ENCODE assay signal across 10 cellular contexts in genomic region chr5:150510460-150511263, GRCh38. TPM values are rescaled to one million over a fixed set of nuclear protein-coding genes. Genes with fewer than 3 reads are reported as not detected.
DNase-seq lines count a peak whose midpoint lies in the region; ATAC-seq and TF ChIP-seq lines count a peak whose summit lies in the region.
"Had no signal": no experiment of that assay in that cellular context is flagged by ENCODE, and none has a peak within 500 bp of the region (broad histone marks: within the 10 kb centered on the region; RNA-seq: fewer than 3 reads in every experiment).

No MANE protein-coding gene starts in this region.

- H3K27ac ChIP-seq in breast epithelium (peak overlapping the region; percentile 96 to 99), left lung (peak overlapping the region; percentile 70 to 77), smooth muscle cell (ENCODE audit: low read depth) (peak overlapping the region; percentile 85)

- H3K4me3 ChIP-seq in breast epithelium = peak overlapping the region in 1 of 3 donors; percentile 10
- no peak overlapping the region for H3K4me3 ChIP-seq in left lung
- no peak overlapping the region for H3K4me3 ChIP-seq in smooth muscle cell

- TF ChIP-seq POLR2A in breast epithelium (IDR thresholded peaks at IDR 0.05) = no peak

- H4K20me1 ChIP-seq in smooth muscle cell (ENCODE audit: low read depth) = peaks cover 100% of the 10 kb centered on the region

- peaks cover 3% of the 10 kb centered on the region; the same call in 1 of the 2 replicates for H3K27me3 Mint-ChIP-seq in HFFc6 (ENCODE audit: insufficient read depth)
- H3K27me3 Mint-ChIP-seq in natural killer cell (ENCODE audit: low read depth in 2 of 2) = peaks cover 0 to 3% of the 10 kb centered on the region in 2 donors
- H3K27me3 Mint-ChIP-seq in activated CD4-positive, alpha-beta memory T cell treated with anti-CD3 and anti-CD28 coated beads, Interleukin-2, amount 10 ng/mL, durations not matched to agents 7 days and 5 days = no peaks in the 10 kb centered on the region

- no peak for DNase-seq in HFFc6
- peak in 1 of 2 donors; percentile 87 for DNase-seq in breast epithelium (ENCODE audit: low spot score in 2 of 2)
- DNase-seq in left lung = peak in 1 of 2 donors; percentile 63
- DNase-seq in smooth muscle cell (lab: John Stamatoyannopoulos, UW; ENCODE audit: unreplicated experiment) = no peak
- DNase-seq in activated naive CD4-positive, alpha-beta T cell treated with anti-CD3 and anti-CD28 coated beads, Interleukin-2, amount 50 U/mL, for 72 hours (ENCODE audit: low spot score in 2 of 2) = no peak
- no peak for DNase-seq in natural killer cell
- no peak for DNase-seq in activated CD4-positive, alpha-beta memory T cell treated with anti-CD3 and anti-CD28 coated beads, Interleukin-2, amount 10 ng/mL, durations not matched to agents 7 days and 5 days
- DNase-seq: dermis blood vessel endothelial cell, MM.1S had no signal

- H3K4me1 Mint-ChIP-seq in HFFc6 (ENCODE audit: low read depth) (peaks cover 69% of the 10 kb centered on the region), natural killer cell (no peaks in the 10 kb centered on the region)
- no peaks in the 10 kb centered on the region for H3K4me1 Mint-ChIP-seq in activated CD4-positive, alpha-beta memory T cell treated with anti-CD3 and anti-CD28 coated beads, Interleukin-2, amount 10 ng/mL, durations not matched to agents 7 days and 5 days

- no peaks in the 10 kb centered on the region for H3K27me3 ChIP-seq in breast epithelium
- no peaks in the 10 kb centered on the region for H3K27me3 ChIP-seq in left lung
- no peaks in the 10 kb centered on the region for H3K27me3 ChIP-seq in smooth muscle cell (ENCODE audit: low read depth)

- no peak overlapping the region for H3K9ac ChIP-seq in smooth muscle cell (ENCODE audit: low read depth)

- peaks cover 99% of the 10 kb centered on the region for H3K79me2 ChIP-seq in smooth muscle cell (ENCODE audit: low read depth)

- POLR2A ChIA-PET in activated CD4-positive, alpha-beta memory T cell treated with anti-CD3 and anti-CD28 coated beads, Interleukin-2, amount 10 ng/mL, durations not matched to agents 7 days and 5 days (lab: Charles Lee) = no interaction called here

- WGBS in smooth muscle cell (ENCODE audit: low lambda C conversion rate) = 73% methylated on average over 12 of the region's 12 CpGs

- H3K4me1 ChIP-seq in breast epithelium (peaks cover 29 to 52% of the 10 kb centered on the region in 2 donors), left lung (peaks cover 45 to 99% of the 10 kb centered on the region in 2 donors), smooth muscle cell (ENCODE audit: low read depth) (peaks cover 55% of the 10 kb centered on the region)

- no peak overlapping the region for H2AFZ ChIP-seq in smooth muscle cell (ENCODE audit: low read depth)

- H3K27ac Mint-ChIP-seq in HFFc6 (peak overlapping the region; percentile 61), natural killer cell (no peak overlapping the region)
- H3K27ac Mint-ChIP-seq in activated naive CD4-positive, alpha-beta T cell treated with anti-CD3 and anti-CD28 coated beads, Interleukin-2, amount 50 U/mL, for 72 hours = peak overlapping the region in 1 of 2 donors; percentile 58
- no peak overlapping the region for H3K27ac Mint-ChIP-seq in activated CD4-positive, alpha-beta memory T cell treated with anti-CD3 and anti-CD28 coated beads, Interleukin-2, amount 10 ng/mL, durations not matched to agents 7 days and 5 days

- H3K4me2 ChIP-seq in smooth muscle cell = peak overlapping the region; percentile 79

- H3K36me3 ChIP-seq in breast epithelium (no peaks in the 10 kb centered on the region), left lung (no peaks in the 10 kb centered on the region), smooth muscle cell (ENCODE audit: low read depth) (no peaks in the 10 kb centered on the region)

- H3K36me3 Mint-ChIP-seq in HFFc6 (ENCODE audit: low read depth) (no peaks in the 10 kb centered on the region; the same call in 1 of the 2 replicates), natural killer cell (no peaks in the 10 kb centered on the region)
- H3K36me3 Mint-ChIP-seq in activated naive CD4-positive, alpha-beta T cell treated with anti-CD3 and anti-CD28 coated beads, Interleukin-2, amount 50 U/mL, for 72 hours = no peaks in the 10 kb centered on the region
- no peaks in the 10 kb centered on the region for H3K36me3 Mint-ChIP-seq in activated CD4-positive, alpha-beta memory T cell treated with anti-CD3 and anti-CD28 coated beads, Interleukin-2, amount 10 ng/mL, durations not matched to agents 7 days and 5 days (ENCODE audit: low read depth)

- H3K9me3 Mint-ChIP-seq in HFFc6 (no peaks in the 10 kb centered on the region), natural killer cell (no peaks in the 10 kb centered on the region)
- H3K9me3 Mint-ChIP-seq in activated naive CD4-positive, alpha-beta T cell treated with anti-CD3 and anti-CD28 coated beads, Interleukin-2, amount 50 U/mL, for 72 hours = no peaks in the 10 kb centered on the region
- H3K9me3 Mint-ChIP-seq in activated CD4-positive, alpha-beta memory T cell treated with anti-CD3 and anti-CD28 coated beads, Interleukin-2, amount 10 ng/mL, durations not matched to agents 7 days and 5 days = no peaks in the 10 kb centered on the region

- CTCF ChIA-PET in activated CD4-positive, alpha-beta memory T cell treated with anti-CD3 and anti-CD28 coated beads, Interleukin-2, amount 10 ng/mL, durations not matched to agents 7 days and 5 days (lab: Charles Lee) = no interaction called here

- H3K4me3 Mint-ChIP-seq in HFFc6 = no peak overlapping the region
- no peak overlapping the region for H3K4me3 Mint-ChIP-seq in natural killer cell
- no peak overlapping the region for H3K4me3 Mint-ChIP-seq in activated CD4-positive, alpha-beta memory T cell treated with anti-CD3 and anti-CD28 coated beads, Interleukin-2, amount 10 ng/mL, durations not matched to agents 7 days and 5 days

- intact Hi-C loops in breast epithelium (cut with DNase I; ENCODE audit: low total_unique reads) (no loop called here), left lung (cut with DNase I) (no loop called here), natural killer cell (cut with micrococcal nuclease) (no loop called here)

- H3K9me3 ChIP-seq in breast epithelium (no peaks in the 10 kb centered on the region), left lung (no peaks in the 10 kb centered on the region), smooth muscle cell (replicated peaks; ENCODE audit: low read depth) (no peaks in the 10 kb centered on the region)

- peaks cover 39% of the 10 kb centered on the region for H3F3A ChIP-seq in smooth muscle cell (ENCODE audit: low read depth)

- peak; percentile 57 for ATAC-seq in left lung
- no peak for ATAC-seq in activated naive CD4-positive, alpha-beta T cell treated with anti-CD3 and anti-CD28 coated beads, Interleukin-2, amount 50 U/mL, for 72 hours
- ATAC-seq in natural killer cell = no peak
- no peak for ATAC-seq in HG03354 (IDR thresholded peaks at IDR 0.05; ENCODE audit: poor library complexity, severe bottlenecking, unreplicated experiment)

- TF ChIP-seq CTCF in HFFc6 (IDR thresholded peaks at IDR 0.05) = no peak
- TF ChIP-seq CTCF in breast epithelium (IDR thresholded peaks at IDR 0.05) = no peak
- TF ChIP-seq CTCF in left lung (IDR thresholded peaks at IDR 0.05) = no peak
- no peak for TF ChIP-seq CTCF in smooth muscle cell (IDR thresholded peaks at IDR 0.05; ENCODE audit: borderline replicate concordance, insufficient read depth, poor library complexity, severe bottlenecking)
- TF ChIP-seq CTCF in natural killer cell (IDR thresholded peaks at IDR 0.05) = no peak

RNA-seq across cellular contexts. Expression of gene NDST1, which starts 2.7 kb away (rescaled TPM):
- 100 to 1,000 TPM; 126 to 199 (median 147) TPM for total RNA-seq in HFFc6 (2021; fragmentation: NEBNext Ultra II Directional; extraction: Animal tissue kit (Norgen Biotek cat#: 25700))
- total RNA-seq in breast epithelium (10 to 100 TPM; 46.7 to 92.3 (median 74.1) TPM), left lung (100 to 1,000 TPM in 1 of 2 donors, 10 to 100 TPM in 1; 89.3 to 100 TPM), smooth muscle cell (53.0 and 64.6 TPM in 2 replicates), natural killer cell (10 to 100 TPM in 1 of 3 donors, 1 to 10 TPM in 2; 2.8 to 12.3 (median 4.3) TPM)
- polyA plus RNA-seq in smooth muscle cell = 32.4 and 42.1 TPM in 2 replicates
- total RNA-seq in activated naive CD4-positive, alpha-beta T cell treated with anti-CD3 and anti-CD28 coated beads, Interleukin-2, amount 50 U/mL, for 72 hours = 1 to 10 TPM in 1 of 2 donors, under 1 TPM in 1; 0.87 to 4.5 TPM
- under 1 TPM; 0.13 to 0.18 TPM for total RNA-seq in activated CD4-positive, alpha-beta memory T cell treated with anti-CD3 and anti-CD28 coated beads, Interleukin-2, amount 10 ng/mL, durations not matched to agents 7 days and 5 days
